In genomic region chr11:70942593-70942992, GRCh38 we compare ENCODE assay signal across 1 cellular context.
TF ChIP-seq lines count a peak whose summit lies in the region.

No MANE protein-coding gene starts in this region.

TF ChIP-seq in WTC11, 78 proteins besides CTCF, POLR2A, EP300 and RAD21 (continued from another document):
- TF ChIP-seq ATF6 (CRISPR knock-in tag; IDR thresholded peaks at IDR 0.05) (no peak), USF1 (CRISPR knock-in tag; IDR thresholded peaks at IDR 0.05) (no peak), CBFB (CRISPR knock-in tag; IDR thresholded peaks at IDR 0.05; ENCODE audit: low read depth) (no peak)
- TF ChIP-seq, protein P1, sequence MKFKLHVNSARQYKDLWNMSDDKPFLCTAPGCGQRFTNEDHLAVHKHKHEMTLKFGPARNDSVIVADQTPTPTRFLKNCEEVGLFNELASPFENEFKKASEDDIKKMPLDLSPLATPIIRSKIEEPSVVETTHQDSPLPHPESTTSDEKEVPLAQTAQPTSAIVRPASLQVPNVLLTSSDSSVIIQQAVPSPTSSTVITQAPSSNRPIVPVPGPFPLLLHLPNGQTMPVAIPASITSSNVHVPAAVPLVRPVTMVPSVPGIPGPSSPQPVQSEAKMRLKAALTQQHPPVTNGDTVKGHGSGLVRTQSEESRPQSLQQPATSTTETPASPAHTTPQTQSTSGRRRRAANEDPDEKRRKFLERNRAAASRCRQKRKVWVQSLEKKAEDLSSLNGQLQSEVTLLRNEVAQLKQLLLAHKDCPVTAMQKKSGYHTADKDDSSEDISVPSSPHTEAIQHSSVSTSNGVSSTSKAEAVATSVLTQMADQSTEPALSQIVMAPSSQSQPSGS (CRISPR knock-in tag; IDR thresholded peaks at IDR 0.05; ENCODE audit: borderline replicate concordance, low read depth), result no peak
